In the genomic region with DNA sequence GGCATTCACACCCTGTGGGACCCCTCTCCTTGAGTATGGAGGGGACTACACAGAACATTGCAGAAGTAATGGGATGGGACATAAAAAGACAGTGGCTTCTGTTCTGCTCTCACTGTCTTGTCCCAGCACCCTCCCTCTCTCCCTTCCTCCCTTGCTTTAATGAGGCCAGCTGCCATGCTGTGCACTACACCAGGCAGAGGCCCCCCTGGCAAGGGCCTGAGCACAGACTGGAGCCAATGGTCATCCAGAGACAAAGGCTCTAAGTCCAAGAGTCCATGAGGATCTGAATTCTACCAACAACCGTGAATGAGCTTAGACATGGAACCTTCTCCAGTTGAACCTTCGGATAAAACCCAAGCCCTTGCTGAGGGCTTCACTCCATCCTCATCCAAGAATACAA, we compare ENCODE assay signal across 21 cellular contexts.
"Had no signal": no experiment of that assay in that cellular context is flagged by ENCODE, and none has a peak within 500 bp of the region (broad histone marks: within the 10 kb centered on the region; RNA-seq: fewer than 3 reads in every experiment).

No MANE protein-coding gene starts in this region.

- H3K4me3 Mint-ChIP-seq: activated CD4-positive, alpha-beta memory T cell treated with anti-CD3 and anti-CD28 coated beads for 36 hours; activated CD4-positive, alpha-beta T cell treated with anti-CD3 and anti-CD28 coated beads, Interleukin-2, amount 10 ng/mL, durations not matched to agents 7 days and 5 days; activated naive CD8-positive, alpha-beta T cell treated with anti-CD3 and anti-CD28 coated beads, Interleukin-2, amount 10 ng/mL, durations not matched to agents 7 days and 5 days; activated T-helper 17 cell treated with anti-CD3 and anti-CD28 coated beads, Interleukin-2, amount 50 U/mL, for 72 hours; T-cell had no signal

- H3K9me3 ChIP-seq: adrenal gland had no signal

- H3K27ac Mint-ChIP-seq: activated CD4-positive, alpha-beta memory T cell treated with anti-CD3 and anti-CD28 coated beads for 36 hours; activated CD4-positive, alpha-beta T cell treated with anti-CD3 and anti-CD28 coated beads, Interleukin-2, amount 10 ng/mL, durations not matched to agents 7 days and 5 days; activated naive CD8-positive, alpha-beta T cell treated with anti-CD3 and anti-CD28 coated beads, Interleukin-2, amount 10 ng/mL, durations not matched to agents 7 days and 5 days; activated T-helper 17 cell treated with anti-CD3 and anti-CD28 coated beads, Interleukin-2, amount 50 U/mL, for 72 hours; T-cell had no signal

- H3K4me1 Mint-ChIP-seq: activated CD4-positive, alpha-beta T cell treated with anti-CD3 and anti-CD28 coated beads, Interleukin-2, amount 10 ng/mL, durations not matched to agents 7 days and 5 days; activated naive CD8-positive, alpha-beta T cell treated with anti-CD3 and anti-CD28 coated beads, Interleukin-2, amount 10 ng/mL, durations not matched to agents 7 days and 5 days; activated T-helper 17 cell treated with anti-CD3 and anti-CD28 coated beads, Interleukin-2, amount 50 U/mL, for 72 hours had no signal

- DNase-seq: activated CD4-positive, alpha-beta memory T cell treated with anti-CD3 and anti-CD28 coated beads for 36 hours; activated CD4-positive, alpha-beta T cell treated with anti-CD3 and anti-CD28 coated beads, Interleukin-2, amount 10 ng/mL, durations not matched to agents 7 days and 5 days; activated CD4-positive, CD25-positive, alpha-beta regulatory T cell; activated CD8-positive, alpha-beta memory T cell treated with anti-CD3 and anti-CD28 coated beads for 24 hours; activated naive CD4-positive, alpha-beta T cell treated with anti-CD3 and anti-CD28 coated beads, Interleukin-2, amount 50 U/mL, for 16 hours; activated T-cell treated with anti-CD3 and anti-CD28 coated beads, Interleukin-2, amount 50 U/mL, for 48 hours; Kasumi-1; KBM-7; NCI-H146; NCI-H1930; NCI-H2171; NCI-H2227 treated with DMSO at 0.1 percent for 48 hours; NCI-H526; NCI-H774; T-cell had no signal

- H3K27me3 Mint-ChIP-seq: activated CD4-positive, alpha-beta memory T cell treated with anti-CD3 and anti-CD28 coated beads for 36 hours; activated CD4-positive, alpha-beta T cell treated with anti-CD3 and anti-CD28 coated beads, Interleukin-2, amount 10 ng/mL, durations not matched to agents 7 days and 5 days; activated T-helper 17 cell treated with anti-CD3 and anti-CD28 coated beads, Interleukin-2, amount 50 U/mL, for 72 hours had no signal

- H3K27me3 ChIP-seq: adrenal gland had no signal

- H3K36me3 Mint-ChIP-seq: activated CD4-positive, alpha-beta memory T cell treated with anti-CD3 and anti-CD28 coated beads for 36 hours; activated naive CD8-positive, alpha-beta T cell treated with anti-CD3 and anti-CD28 coated beads, Interleukin-2, amount 10 ng/mL, durations not matched to agents 7 days and 5 days; T-cell had no signal

- ATAC-seq: activated T-helper 17 cell treated with anti-CD3 and anti-CD28 coated beads, Interleukin-2, amount 50 U/mL, for 72 hours; Right ventricle myocardium inferior; T-cell had no signal

- H3K27ac ChIP-seq: adrenal gland, SK-N-MC, VCaP had no signal

- H3K36me3 ChIP-seq: adrenal gland had no signal

- H3K4me1 ChIP-seq: adrenal gland had no signal

- H3K9me3 Mint-ChIP-seq: activated CD4-positive, alpha-beta T cell treated with anti-CD3 and anti-CD28 coated beads, Interleukin-2, amount 10 ng/mL, durations not matched to agents 7 days and 5 days; activated naive CD8-positive, alpha-beta T cell treated with anti-CD3 and anti-CD28 coated beads, Interleukin-2, amount 10 ng/mL, durations not matched to agents 7 days and 5 days; activated T-helper 17 cell treated with anti-CD3 and anti-CD28 coated beads, Interleukin-2, amount 50 U/mL, for 72 hours had no signal

- H3K4me3 ChIP-seq: adrenal gland, SK-N-MC had no signal
